ENCODE assay signal across 10 cellular contexts in genomic region chr10:80468806-80469421, GRCh38. TPM values are rescaled to one million over a fixed set of nuclear protein-coding genes. Genes with fewer than 3 reads are reported as not detected.
DNase-seq lines count a peak whose midpoint lies in the region; ATAC-seq and TF ChIP-seq lines count a peak whose summit lies in the region.
"Had no signal": no experiment of that assay in that cellular context is flagged by ENCODE, and none has a peak within 500 bp of the region (broad histone marks: within the 10 kb centered on the region; RNA-seq: fewer than 3 reads in every experiment).

No MANE protein-coding gene starts in this region.

- DNase-seq in heart left ventricle: no peak
- no peak for DNase-seq in cardiac septum (ENCODE audit: low spot score)
- no peak for DNase-seq in activated naive CD8-positive, alpha-beta T cell treated with anti-CD3 and anti-CD28 coated beads, Interleukin-2, amount 50 U/mL, for 24 hours
- DNase-seq in upper lobe of right lung: no peak
- DNase-seq in NCI-H2196 (lab: John Stamatoyannopoulos, UW; ENCODE audit: unreplicated experiment): no peak
- no peak for DNase-seq in ureter (ENCODE audit: low spot score)
- DNase-seq: naive B cell had no signal

- H3K27ac ChIP-seq in heart left ventricle (peak overlapping the region; percentile 55 to 99 (median 78)), upper lobe of right lung (peak overlapping the region; percentile 98)

- peaks cover 18% of the 10 kb centered on the region for H3K36me3 Mint-ChIP-seq in activated naive CD8-positive, alpha-beta T cell treated with anti-CD3 and anti-CD28 coated beads, Interleukin-2, amount 50 U/mL, for 24 hours (ENCODE audit: low read depth)

- no peaks in the 10 kb centered on the region for H3K27me3 Mint-ChIP-seq in activated naive CD8-positive, alpha-beta T cell treated with anti-CD3 and anti-CD28 coated beads, Interleukin-2, amount 50 U/mL, for 24 hours
- H3K27me3 Mint-ChIP-seq: naive B cell had no signal

- H3K36me3 ChIP-seq in heart left ventricle (peaks cover 0 to 48% (median 16%) of the 10 kb centered on the region in 9 donors), upper lobe of right lung (peaks cover 35% of the 10 kb centered on the region)

- intact Hi-C loops in heart left ventricle (cut with DNase I): loop anchor here in 1 of 10 donors (2.0 kb wide), 1 partner anchor 34 kb away; no protein-coding TSS in a partner anchor
- intact Hi-C loops in cardiac septum (cut with DNase I): no loop called here
- intact Hi-C loops in upper lobe of right lung (cut with DNase I): no loop called here

- H3K27me3 ChIP-seq in heart left ventricle: no peaks in the 10 kb centered on the region
- no peaks in the 10 kb centered on the region for H3K27me3 ChIP-seq in mononuclear cell (ENCODE audit: insufficient read depth, low read length)
- no peaks in the 10 kb centered on the region for H3K27me3 ChIP-seq in upper lobe of right lung

- H3K27ac Mint-ChIP-seq in activated naive CD8-positive, alpha-beta T cell treated with anti-CD3 and anti-CD28 coated beads, Interleukin-2, amount 50 U/mL, for 24 hours: peak overlapping the region; percentile 85

- no peaks in the 10 kb centered on the region for H3K9me3 Mint-ChIP-seq in activated naive CD8-positive, alpha-beta T cell treated with anti-CD3 and anti-CD28 coated beads, Interleukin-2, amount 50 U/mL, for 24 hours
- H3K9me3 Mint-ChIP-seq: naive B cell had no signal

- H3K4me3 ChIP-seq in heart left ventricle: peak overlapping the region in 6 of 12 donors; percentile 5 to 40 (median 12)
- H3K4me3 ChIP-seq in mononuclear cell (ENCODE audit: low read length): peak overlapping the region; percentile 24
- peak overlapping the region; percentile 6 for H3K4me3 ChIP-seq in upper lobe of right lung

- ATAC-seq in heart left ventricle (no peak), upper lobe of right lung (no peak), HG02870 (IDR thresholded peaks at IDR 0.05; ENCODE audit: unreplicated experiment) (no peak)
- ATAC-seq in activated naive CD8-positive, alpha-beta T cell treated with anti-CD3 and anti-CD28 coated beads, Interleukin-2, amount 50 U/mL, for 24 hours: no peak
- ATAC-seq: Panc1 had no signal

- peak overlapping the region; percentile 81 for H3K4me3 Mint-ChIP-seq in activated naive CD8-positive, alpha-beta T cell treated with anti-CD3 and anti-CD28 coated beads, Interleukin-2, amount 50 U/mL, for 24 hours

- H3K4me1 ChIP-seq in heart left ventricle: peaks cover 19 to 100% (median 85%) of the 10 kb centered on the region in 12 donors
- peaks cover 95% of the 10 kb centered on the region for H3K4me1 ChIP-seq in mononuclear cell (ENCODE audit: insufficient read depth, low read length)
- H3K4me1 ChIP-seq in upper lobe of right lung: peaks cover 100% of the 10 kb centered on the region

- TF ChIP-seq POLR2A in heart left ventricle (IDR thresholded peaks at IDR 0.05): no peak

- H3K9me3 ChIP-seq in heart left ventricle (no peaks in the 10 kb centered on the region), mononuclear cell (ENCODE audit: low read depth, low read length) (no peaks in the 10 kb centered on the region), upper lobe of right lung (no peaks in the 10 kb centered on the region)

- peaks cover 98% of the 10 kb centered on the region for H3K4me1 Mint-ChIP-seq in activated naive CD8-positive, alpha-beta T cell treated with anti-CD3 and anti-CD28 coated beads, Interleukin-2, amount 50 U/mL, for 24 hours

- no peak for TF ChIP-seq CTCF in heart left ventricle (IDR thresholded peaks at IDR 0.05)
- TF ChIP-seq CTCF in upper lobe of right lung (IDR thresholded peaks at IDR 0.05): no peak

- 51 to 73% (median 62%) methylated on average over 7 of the region's 7 CpGs for WGBS in heart left ventricle, 4 donors

RNA-seq across cellular contexts. Expression of gene TSPAN14, which starts 14.8 kb away (rescaled TPM):
- total RNA-seq in heart left ventricle (10 to 100 TPM; 24.6 to 71.5 (median 39.6) TPM), cardiac septum (20.1 TPM), mononuclear cell (65.4 TPM), upper lobe of right lung (157 TPM), ureter (177 TPM)
- 10 to 100 TPM; 17.4 to 46.3 TPM for polyA plus RNA-seq in heart left ventricle
